1 cellular context compared by ENCODE assay signal in the genomic region with DNA sequence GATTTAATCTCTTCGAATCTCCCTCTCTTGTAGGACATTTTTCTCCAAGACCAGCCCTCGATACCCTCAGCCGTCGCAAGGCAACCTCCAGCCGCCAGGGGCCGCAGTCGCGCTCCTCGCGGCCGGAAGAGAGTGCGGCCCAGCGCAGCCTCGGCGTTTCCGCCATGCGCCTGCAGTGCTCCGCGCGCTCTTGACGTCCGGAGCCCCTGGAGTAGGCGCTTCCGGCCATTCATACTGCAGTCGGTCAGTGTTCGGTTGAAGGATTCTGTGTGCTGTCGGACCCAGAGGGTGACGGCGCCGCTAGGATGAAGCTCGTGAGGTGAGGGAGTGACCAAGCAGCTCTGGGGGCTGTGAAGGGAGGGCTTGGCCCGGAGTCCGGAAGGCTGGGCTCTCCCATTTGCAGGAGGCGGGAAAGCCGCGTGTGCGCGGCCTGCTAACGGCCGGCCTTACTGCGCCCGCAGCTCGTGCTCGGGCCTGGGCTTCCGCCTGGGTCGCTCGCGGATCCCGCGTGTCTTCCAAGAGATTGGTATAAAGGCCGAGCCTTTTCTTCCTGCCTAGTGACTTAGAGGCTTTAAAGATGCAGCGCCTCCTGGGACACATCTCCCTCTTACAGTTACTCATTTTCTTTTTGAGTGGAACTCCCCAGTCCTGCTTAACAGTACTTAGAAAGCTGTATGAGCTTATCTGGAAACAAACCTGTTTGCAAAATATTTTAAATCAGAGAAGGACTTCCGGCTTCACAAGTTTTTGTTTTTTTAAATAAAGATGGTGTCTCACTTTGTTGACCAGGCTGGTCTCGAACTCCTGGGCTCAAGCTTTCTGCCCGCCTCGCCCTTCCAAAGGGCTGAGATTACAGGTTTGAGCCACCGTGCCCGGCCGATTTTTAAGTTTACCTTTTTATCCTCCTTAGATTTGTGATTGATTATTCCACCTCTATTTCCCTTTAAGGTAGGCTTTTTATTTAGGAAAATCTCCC.
TF ChIP-seq lines count a peak whose summit lies in the region.

A gene (plus strand): TSS at position 190 of the 976 bp plus-strand sequence. CDS start 116 bp downstream, at position 306.

TF ChIP-seq in HepG2, 621 proteins besides CTCF, POLR2A, EP300 and RAD21 (continued from another document and continues in another):
- TF ChIP-seq REPIN1 (CRISPR knock-in tag; IDR thresholded peaks at IDR 0.05; ENCODE audit: borderline replicate concordance, low read depth) = peak; percentile 91; the same call in 1 of the 2 replicates
- no peak; the same call in 1 of the 2 replicates for TF ChIP-seq SOX13 (IDR thresholded peaks at IDR 0.05)
- peak in 1 of 2 experiments; percentile 78; a peak in 2 of 4 replicates for TF ChIP-seq SOX13 (CRISPR knock-in tag; conservative IDR thresholded peaks at IDR 0.05 in 1 of 2, IDR thresholded peaks at IDR 0.05 in 1 of 2)
- TF ChIP-seq ZSCAN22 (CRISPR knock-in tag; IDR thresholded peaks at IDR 0.05) = peak; percentile 54; the same call in 1 of the 2 replicates
- TF ChIP-seq KLF15 (CRISPR knock-in tag; IDR thresholded peaks at IDR 0.05; ENCODE audit: borderline replicate concordance) = peak; percentile 51; the same call in 1 of the 2 replicates
- peak; percentile 97 for TF ChIP-seq TAF1 (CRISPR knock-in tag; IDR thresholded peaks at IDR 0.05)
- TF ChIP-seq MED8 (CRISPR knock-in tag; IDR thresholded peaks at IDR 0.05; ENCODE audit: insufficient replicate concordance) = peak; percentile 69
- no peak for TF ChIP-seq SCMH1 (CRISPR knock-in tag; IDR thresholded peaks at IDR 0.05; ENCODE audit: borderline replicate concordance)
- TF ChIP-seq, protein P1, sequence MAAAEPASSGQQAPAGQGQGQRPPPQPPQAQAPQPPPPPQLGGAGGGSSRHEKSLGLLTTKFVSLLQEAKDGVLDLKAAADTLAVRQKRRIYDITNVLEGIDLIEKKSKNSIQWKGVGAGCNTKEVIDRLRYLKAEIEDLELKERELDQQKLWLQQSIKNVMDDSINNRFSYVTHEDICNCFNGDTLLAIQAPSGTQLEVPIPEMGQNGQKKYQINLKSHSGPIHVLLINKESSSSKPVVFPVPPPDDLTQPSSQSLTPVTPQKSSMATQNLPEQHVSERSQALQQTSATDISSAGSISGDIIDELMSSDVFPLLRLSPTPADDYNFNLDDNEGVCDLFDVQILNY (CRISPR knock-in tag; conservative IDR thresholded peaks at IDR 0.05) = peak; percentile 76; the same call in 1 of the 2 replicates
- TF ChIP-seq, protein P2, sequence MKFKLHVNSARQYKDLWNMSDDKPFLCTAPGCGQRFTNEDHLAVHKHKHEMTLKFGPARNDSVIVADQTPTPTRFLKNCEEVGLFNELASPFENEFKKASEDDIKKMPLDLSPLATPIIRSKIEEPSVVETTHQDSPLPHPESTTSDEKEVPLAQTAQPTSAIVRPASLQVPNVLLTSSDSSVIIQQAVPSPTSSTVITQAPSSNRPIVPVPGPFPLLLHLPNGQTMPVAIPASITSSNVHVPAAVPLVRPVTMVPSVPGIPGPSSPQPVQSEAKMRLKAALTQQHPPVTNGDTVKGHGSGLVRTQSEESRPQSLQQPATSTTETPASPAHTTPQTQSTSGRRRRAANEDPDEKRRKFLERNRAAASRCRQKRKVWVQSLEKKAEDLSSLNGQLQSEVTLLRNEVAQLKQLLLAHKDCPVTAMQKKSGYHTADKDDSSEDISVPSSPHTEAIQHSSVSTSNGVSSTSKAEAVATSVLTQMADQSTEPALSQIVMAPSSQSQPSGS (CRISPR knock-in tag; IDR thresholded peaks at IDR 0.05) = peak; percentile 84; the same call in 1 of the 2 replicates
- TF ChIP-seq ZBTB7B (CRISPR knock-in tag; IDR thresholded peaks at IDR 0.05) = peak; percentile 73; the same call in 1 of the 2 replicates
- TF ChIP-seq, protein P3, sequence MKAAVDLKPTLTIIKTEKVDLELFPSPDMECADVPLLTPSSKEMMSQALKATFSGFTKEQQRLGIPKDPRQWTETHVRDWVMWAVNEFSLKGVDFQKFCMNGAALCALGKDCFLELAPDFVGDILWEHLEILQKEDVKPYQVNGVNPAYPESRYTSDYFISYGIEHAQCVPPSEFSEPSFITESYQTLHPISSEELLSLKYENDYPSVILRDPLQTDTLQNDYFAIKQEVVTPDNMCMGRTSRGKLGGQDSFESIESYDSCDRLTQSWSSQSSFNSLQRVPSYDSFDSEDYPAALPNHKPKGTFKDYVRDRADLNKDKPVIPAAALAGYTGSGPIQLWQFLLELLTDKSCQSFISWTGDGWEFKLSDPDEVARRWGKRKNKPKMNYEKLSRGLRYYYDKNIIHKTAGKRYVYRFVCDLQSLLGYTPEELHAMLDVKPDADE (CRISPR knock-in tag; IDR thresholded peaks at IDR 0.05) = no peak
- 0 out of 2 replicates have a peak, but pooled peaks have one; percentile 17 for TF ChIP-seq NCOR1 (IDR thresholded peaks at IDR 0.05; ENCODE audit: borderline replicate concordance, low read length)
- TF ChIP-seq MEIS1 (CRISPR knock-in tag; IDR thresholded peaks at IDR 0.05; ENCODE audit: borderline replicate concordance) = no peak
- no peak for TF ChIP-seq MBNL3 (CRISPR knock-in tag; conservative IDR thresholded peaks at IDR 0.05)
- TF ChIP-seq ZBTB3 (CRISPR knock-in tag; IDR thresholded peaks at IDR 0.05; ENCODE audit: borderline replicate concordance, low read depth) = peak; percentile 85; the same call in 1 of the 2 replicates
- no peak for TF ChIP-seq GTF3A (CRISPR knock-in tag; conservative IDR thresholded peaks at IDR 0.05)
- peak; percentile 98 for TF ChIP-seq SAP130 (CRISPR knock-in tag; IDR thresholded peaks at IDR 0.05; ENCODE audit: low read depth)
- TF ChIP-seq, protein P4, sequence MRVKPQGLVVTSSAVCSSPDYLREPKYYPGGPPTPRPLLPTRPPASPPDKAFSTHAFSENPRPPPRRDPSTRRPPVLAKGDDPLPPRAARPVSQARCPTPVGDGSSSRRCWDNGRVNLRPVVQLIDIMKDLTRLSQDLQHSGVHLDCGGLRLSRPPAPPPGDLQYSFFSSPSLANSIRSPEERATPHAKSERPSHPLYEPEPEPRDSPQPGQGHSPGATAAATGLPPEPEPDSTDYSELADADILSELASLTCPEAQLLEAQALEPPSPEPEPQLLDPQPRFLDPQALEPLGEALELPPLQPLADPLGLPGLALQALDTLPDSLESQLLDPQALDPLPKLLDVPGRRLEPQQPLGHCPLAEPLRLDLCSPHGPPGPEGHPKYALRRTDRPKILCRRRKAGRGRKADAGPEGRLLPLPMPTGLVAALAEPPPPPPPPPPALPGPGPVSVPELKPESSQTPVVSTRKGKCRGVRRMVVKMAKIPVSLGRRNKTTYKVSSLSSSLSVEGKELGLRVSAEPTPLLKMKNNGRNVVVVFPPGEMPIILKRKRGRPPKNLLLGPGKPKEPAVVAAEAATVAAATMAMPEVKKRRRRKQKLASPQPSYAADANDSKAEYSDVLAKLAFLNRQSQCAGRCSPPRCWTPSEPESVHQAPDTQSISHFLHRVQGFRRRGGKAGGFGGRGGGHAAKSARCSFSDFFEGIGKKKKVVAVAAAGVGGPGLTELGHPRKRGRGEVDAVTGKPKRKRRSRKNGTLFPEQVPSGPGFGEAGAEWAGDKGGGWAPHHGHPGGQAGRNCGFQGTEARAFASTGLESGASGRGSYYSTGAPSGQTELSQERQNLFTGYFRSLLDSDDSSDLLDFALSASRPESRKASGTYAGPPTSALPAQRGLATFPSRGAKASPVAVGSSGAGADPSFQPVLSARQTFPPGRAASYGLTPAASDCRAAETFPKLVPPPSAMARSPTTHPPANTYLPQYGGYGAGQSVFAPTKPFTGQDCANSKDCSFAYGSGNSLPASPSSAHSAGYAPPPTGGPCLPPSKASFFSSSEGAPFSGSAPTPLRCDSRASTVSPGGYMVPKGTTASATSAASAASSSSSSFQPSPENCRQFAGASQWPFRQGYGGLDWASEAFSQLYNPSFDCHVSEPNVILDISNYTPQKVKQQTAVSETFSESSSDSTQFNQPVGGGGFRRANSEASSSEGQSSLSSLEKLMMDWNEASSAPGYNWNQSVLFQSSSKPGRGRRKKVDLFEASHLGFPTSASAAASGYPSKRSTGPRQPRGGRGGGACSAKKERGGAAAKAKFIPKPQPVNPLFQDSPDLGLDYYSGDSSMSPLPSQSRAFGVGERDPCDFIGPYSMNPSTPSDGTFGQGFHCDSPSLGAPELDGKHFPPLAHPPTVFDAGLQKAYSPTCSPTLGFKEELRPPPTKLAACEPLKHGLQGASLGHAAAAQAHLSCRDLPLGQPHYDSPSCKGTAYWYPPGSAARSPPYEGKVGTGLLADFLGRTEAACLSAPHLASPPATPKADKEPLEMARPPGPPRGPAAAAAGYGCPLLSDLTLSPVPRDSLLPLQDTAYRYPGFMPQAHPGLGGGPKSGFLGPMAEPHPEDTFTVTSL (CRISPR knock-in tag; IDR thresholded peaks at IDR 0.05; ENCODE audit: borderline replicate concordance) = peak; percentile 70; the same call in 1 of the 2 replicates
- TF ChIP-seq, protein P5, sequence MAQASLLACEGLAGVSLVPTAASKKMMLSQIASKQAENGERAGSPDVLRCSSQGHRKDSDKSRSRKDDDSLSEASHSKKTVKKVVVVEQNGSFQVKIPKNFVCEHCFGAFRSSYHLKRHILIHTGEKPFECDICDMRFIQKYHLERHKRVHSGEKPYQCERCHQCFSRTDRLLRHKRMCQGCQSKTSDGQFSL (CRISPR knock-in tag; IDR thresholded peaks at IDR 0.05) = peak; percentile 38; the same call in 1 of the 2 replicates
- TF ChIP-seq SALL2 (CRISPR knock-in tag; IDR thresholded peaks at IDR 0.05) = peak; percentile 90
- TF ChIP-seq GATA4 (IDR thresholded peaks at IDR 0.05; ENCODE audit: borderline replicate concordance, low read depth) = 0 out of 2 replicates have a peak, but pooled peaks have one; percentile 13
- TF ChIP-seq ZFX (CRISPR knock-in tag; IDR thresholded peaks at IDR 0.05; ENCODE audit: low read depth) = peak; percentile 98
- TF ChIP-seq, protein P6, sequence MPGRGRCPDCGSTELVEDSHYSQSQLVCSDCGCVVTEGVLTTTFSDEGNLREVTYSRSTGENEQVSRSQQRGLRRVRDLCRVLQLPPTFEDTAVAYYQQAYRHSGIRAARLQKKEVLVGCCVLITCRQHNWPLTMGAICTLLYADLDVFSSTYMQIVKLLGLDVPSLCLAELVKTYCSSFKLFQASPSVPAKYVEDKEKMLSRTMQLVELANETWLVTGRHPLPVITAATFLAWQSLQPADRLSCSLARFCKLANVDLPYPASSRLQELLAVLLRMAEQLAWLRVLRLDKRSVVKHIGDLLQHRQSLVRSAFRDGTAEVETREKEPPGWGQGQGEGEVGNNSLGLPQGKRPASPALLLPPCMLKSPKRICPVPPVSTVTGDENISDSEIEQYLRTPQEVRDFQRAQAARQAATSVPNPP (CRISPR knock-in tag; IDR thresholded peaks at IDR 0.05) = peak; percentile 94; the same call in 1 of the 2 replicates
- TF ChIP-seq, protein P7, sequence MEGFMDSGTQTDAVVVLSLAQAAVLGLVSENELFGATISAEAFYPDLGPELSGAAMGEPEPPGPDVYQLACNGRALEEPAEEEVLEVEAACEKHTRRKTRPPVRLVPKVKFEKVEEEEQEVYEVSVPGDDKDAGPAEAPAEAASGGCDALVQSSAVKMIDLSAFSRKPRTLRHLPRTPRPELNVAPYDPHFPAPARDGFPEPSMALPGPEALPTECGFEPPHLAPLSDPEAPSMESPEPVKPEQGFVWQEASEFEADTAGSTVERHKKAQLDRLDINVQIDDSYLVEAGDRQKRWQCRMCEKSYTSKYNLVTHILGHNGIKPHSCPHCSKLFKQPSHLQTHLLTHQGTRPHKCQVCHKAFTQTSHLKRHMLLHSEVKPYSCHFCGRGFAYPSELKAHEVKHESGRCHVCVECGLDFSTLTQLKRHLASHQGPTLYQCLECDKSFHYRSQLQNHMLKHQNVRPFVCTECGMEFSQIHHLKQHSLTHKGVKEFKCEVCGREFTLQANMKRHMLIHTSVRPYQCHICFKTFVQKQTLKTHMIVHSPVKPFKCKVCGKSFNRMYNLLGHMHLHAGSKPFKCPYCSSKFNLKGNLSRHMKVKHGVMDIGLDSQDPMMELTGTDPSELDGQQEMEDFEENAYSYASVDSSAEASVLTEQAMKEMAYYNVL (CRISPR knock-in tag; IDR thresholded peaks at IDR 0.05; ENCODE audit: borderline replicate concordance) = no peak
- no peak for TF ChIP-seq SP1 (IDR thresholded peaks at IDR 0.05)
- TF ChIP-seq SP1 (CRISPR knock-in tag; IDR thresholded peaks at IDR 0.05) = peak; percentile 32; the same call in 1 of the 2 replicates
- TF ChIP-seq SMAD9 (CRISPR knock-in tag; IDR thresholded peaks at IDR 0.05) = peak; percentile 92
- peak; percentile 98 for TF ChIP-seq ZNF747 (CRISPR knock-in tag; IDR thresholded peaks at IDR 0.05; ENCODE audit: borderline replicate concordance)
- TF ChIP-seq NONO (IDR thresholded peaks at IDR 0.05) = no peak
- TF ChIP-seq NONO (CRISPR knock-in tag; conservative IDR thresholded peaks at IDR 0.05) = peak; percentile 96
- TF ChIP-seq ZNF724P (CRISPR knock-in tag; IDR thresholded peaks at IDR 0.05; ENCODE audit: borderline replicate concordance) = peak; percentile 96
- TF ChIP-seq KLF9 (CRISPR knock-in tag; IDR thresholded peaks at IDR 0.05; ENCODE audit: low read depth) = no peak
- peak; percentile 34; the same call in 1 of the 2 replicates for TF ChIP-seq ZNF839 (CRISPR knock-in tag; IDR thresholded peaks at IDR 0.05; ENCODE audit: borderline replicate concordance)
- TF ChIP-seq ZNF75D (CRISPR knock-in tag; IDR thresholded peaks at IDR 0.05; ENCODE audit: borderline replicate concordance) = no peak
- TF ChIP-seq, protein P8, sequence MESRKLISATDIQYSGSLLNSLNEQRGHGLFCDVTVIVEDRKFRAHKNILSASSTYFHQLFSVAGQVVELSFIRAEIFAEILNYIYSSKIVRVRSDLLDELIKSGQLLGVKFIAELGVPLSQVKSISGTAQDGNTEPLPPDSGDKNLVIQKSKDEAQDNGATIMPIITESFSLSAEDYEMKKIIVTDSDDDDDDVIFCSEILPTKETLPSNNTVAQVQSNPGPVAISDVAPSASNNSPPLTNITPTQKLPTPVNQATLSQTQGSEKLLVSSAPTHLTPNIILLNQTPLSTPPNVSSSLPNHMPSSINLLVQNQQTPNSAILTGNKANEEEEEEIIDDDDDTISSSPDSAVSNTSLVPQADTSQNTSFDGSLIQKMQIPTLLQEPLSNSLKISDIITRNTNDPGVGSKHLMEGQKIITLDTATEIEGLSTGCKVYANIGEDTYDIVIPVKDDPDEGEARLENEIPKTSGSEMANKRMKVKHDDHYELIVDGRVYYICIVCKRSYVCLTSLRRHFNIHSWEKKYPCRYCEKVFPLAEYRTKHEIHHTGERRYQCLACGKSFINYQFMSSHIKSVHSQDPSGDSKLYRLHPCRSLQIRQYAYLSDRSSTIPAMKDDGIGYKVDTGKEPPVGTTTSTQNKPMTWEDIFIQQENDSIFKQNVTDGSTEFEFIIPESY (CRISPR knock-in tag; IDR thresholded peaks at IDR 0.05) = peak; percentile 82
- peak; percentile 98 for TF ChIP-seq ZSCAN31 (CRISPR knock-in tag; IDR thresholded peaks at IDR 0.05; ENCODE audit: low read depth)
- TF ChIP-seq FOXA3 (CRISPR knock-in tag; IDR thresholded peaks at IDR 0.05) = peak; percentile 73
- no peak for TF ChIP-seq ZNF24 (IDR thresholded peaks at IDR 0.05)
- no peak for TF ChIP-seq AKAP8 (CRISPR knock-in tag; IDR thresholded peaks at IDR 0.05)
- peak; percentile 90 for TF ChIP-seq ZNF564 (CRISPR knock-in tag; IDR thresholded peaks at IDR 0.05)
